Comparison of ENCODE assay signal across 8 cellular contexts in the genomic region with DNA sequence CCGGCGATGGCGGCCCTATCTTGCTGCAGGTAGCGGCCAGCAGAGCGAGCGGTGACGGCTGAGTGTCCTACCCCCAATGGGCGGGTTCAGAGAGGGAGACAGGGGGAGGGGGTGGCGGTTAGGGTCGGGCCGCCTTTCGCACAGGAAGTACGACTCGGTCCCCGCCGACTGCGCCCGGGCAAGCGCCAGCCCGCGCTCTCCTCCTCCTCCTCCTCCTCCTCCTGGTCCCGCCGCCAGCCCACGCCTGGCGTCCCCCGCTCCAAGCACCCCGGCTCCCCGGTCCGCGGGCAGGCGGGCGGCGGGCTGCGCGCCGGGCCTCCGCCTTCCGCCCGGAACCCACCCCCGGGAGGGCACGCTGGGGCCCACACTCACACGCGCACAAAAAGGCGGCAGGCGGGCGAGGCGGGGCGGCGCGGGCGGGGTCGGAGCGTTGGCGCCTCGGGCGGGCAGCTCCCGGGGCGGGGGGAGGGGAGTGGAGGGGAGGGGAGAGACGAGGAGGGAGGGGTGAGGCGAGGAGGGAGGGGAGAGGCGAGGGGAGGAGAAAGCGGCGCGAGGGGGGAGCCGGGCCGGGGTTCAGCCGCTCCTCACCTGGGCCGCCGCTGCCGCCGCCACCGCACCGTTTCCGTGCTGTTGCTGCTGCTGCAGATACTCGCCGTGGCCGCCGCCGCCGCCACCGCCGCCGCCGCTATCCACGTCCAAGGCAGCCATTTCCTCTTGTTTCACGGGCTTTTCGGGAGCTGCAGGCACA. TPM values are rescaled to one million over a fixed set of nuclear protein-coding genes. Genes with fewer than 3 reads are reported as not detected.
DNase-seq lines count a peak whose midpoint lies in the region; ATAC-seq and TF ChIP-seq lines count a peak whose summit lies in the region.

No MANE protein-coding gene starts in this region.

- H3K9me3 Mint-ChIP-seq in activated naive CD4-positive, alpha-beta T cell treated with anti-CD3 and anti-CD28 coated beads, Interleukin-2, amount 50 U/mL, for 72 hours, result no peaks in the 10 kb centered on the region
- H3K9me3 Mint-ChIP-seq in glutamatergic neuron (ENCODE audit: unreplicated experiment), result peaks cover 17% of the 10 kb centered on the region

- no peaks in the 10 kb centered on the region for H3K9me2 ChIP-seq in SK-N-SH

- POLR2A ChIA-PET in HEK293 (lab: Yijun Ruan, JAX) (interaction anchor here (0.5 to 0.6 kb wide), 7 partner anchors 54 to 1291 kb away, joined by 3 to 6 read pairs (median 3); no protein-coding TSS in a partner anchor), SK-N-SH (lab: Yijun Ruan, JAX) (interaction anchor here (0.5 to 0.8 kb wide), 2 partner anchors 61 to 1399 kb away, joined by 3 read pairs; no protein-coding TSS in a partner anchor)

- H3K9me3 ChIP-seq in HEK293 (ENCODE audit: control insufficient read depth, insufficient read depth, low read depth, low read length) (no peaks in the 10 kb centered on the region), SK-N-SH (peaks cover 10% of the 10 kb centered on the region; the same call in 1 of the 2 replicates), ovary (no peaks in the 10 kb centered on the region), thymus (ENCODE audit: control insufficient read depth) (no peaks in the 10 kb centered on the region)

- TF ChIP-seq RAD21 in SK-N-SH (IDR thresholded peaks at IDR 0.05; ENCODE audit: low read length), result no peak

- CTCF ChIA-PET in HEK293 (lab: Yijun Ruan, JAX) (no interaction called here), SK-N-SH (lab: Yijun Ruan, JAX) (no interaction called here)

- H3K4me2 ChIP-seq in SK-N-SH, result peak overlapping the region; percentile 48; the same call in 1 of the 2 replicates

- peaks cover 14% of the 10 kb centered on the region for H3K27me3 Mint-ChIP-seq in glutamatergic neuron (ENCODE audit: unreplicated experiment)

- H3K27me3 ChIP-seq in SK-N-SH (ENCODE audit: insufficient read depth), result no peaks in the 10 kb centered on the region
- H3K27me3 ChIP-seq in ovary, result no peaks in the 10 kb centered on the region
- no peaks in the 10 kb centered on the region for H3K27me3 ChIP-seq in thymus (ENCODE audit: control insufficient read depth, insufficient read depth)

- H3K4me1 ChIP-seq in HEK293 (ENCODE audit: control insufficient read depth, insufficient read depth, low read length), result peaks cover 4% of the 10 kb centered on the region; the same call in 1 of the 2 replicates
- H3K4me1 ChIP-seq in SK-N-SH (ENCODE audit: control insufficient read depth in 1 of 2, insufficient read depth in 2 of 2, low read depth in 1 of 2, low read length in 1 of 2), result peaks cover 6 to 10% of the 10 kb centered on the region in 2 experiments; a peak in 2 of 4 replicates
- H3K4me1 ChIP-seq in ovary (ENCODE audit: insufficient read depth), result peaks cover 7% of the 10 kb centered on the region
- no peaks in the 10 kb centered on the region for H3K4me1 ChIP-seq in thymus (ENCODE audit: control insufficient read depth, insufficient read depth, low read length)

- peak; percentile 67 to 74 for ATAC-seq in activated naive CD4-positive, alpha-beta T cell treated with anti-CD3 and anti-CD28 coated beads, Interleukin-2, amount 50 U/mL, for 72 hours

- no peak for TF ChIP-seq CTCF in HEK293 (tag by site-specific recombination; IDR thresholded peaks at IDR 0.05)
- TF ChIP-seq CTCF in SK-N-SH (IDR thresholded peaks at IDR 0.05), result no peak
- TF ChIP-seq CTCF in glutamatergic neuron (IDR thresholded peaks at IDR 0.05; ENCODE audit: partially characterized antibody, unreplicated experiment), result no peak
- TF ChIP-seq CTCF in ovary (IDR thresholded peaks at IDR 0.05), result no peak

- peaks cover 28% of the 10 kb centered on the region for H4K20me1 ChIP-seq in SK-N-SH (ENCODE audit: insufficient read depth)

- peak; percentile 28 for TF ChIP-seq POLR2A in ovary (IDR thresholded peaks at IDR 0.05)

- H3K27ac ChIP-seq in HEK293 (ENCODE audit: extremely low read depth, low read depth, low read length) (peak overlapping the region; percentile 99), SK-N-SH (ENCODE audit: low read depth in 2 of 2, low read length in 1 of 2) (peak overlapping the region; percentile 95 to 100), ovary (peak overlapping the region; percentile 100), thymus (ENCODE audit: low read depth) (peak overlapping the region; percentile 100)

- H3K4me3 ChIP-seq in HEK293 (ENCODE audit: low read depth, low read length) (peak overlapping the region; percentile 94), SK-N-SH (ENCODE audit: low read depth in 2 of 2, low read length in 1 of 2) (peak overlapping the region; percentile 65 to 91), ovary (peak overlapping the region; percentile 95), thymus (ENCODE audit: low read length) (peak overlapping the region; percentile 78)

- H3F3A ChIP-seq in SK-N-SH (replicated peaks; ENCODE audit: insufficient read depth), result peaks cover 30% of the 10 kb centered on the region

- TF ChIP-seq EP300 in SK-N-SH (IDR thresholded peaks at IDR 0.05; ENCODE audit: borderline replicate concordance in 1 of 2, low read depth in 1 of 2, low read length in 1 of 2), result no peak
- TF ChIP-seq EP300 in ovary (IDR thresholded peaks at IDR 0.05), result no peak

- peak overlapping the region in 1 of 2 donors; percentile 100 for H3K27ac Mint-ChIP-seq in activated naive CD4-positive, alpha-beta T cell treated with anti-CD3 and anti-CD28 coated beads, Interleukin-2, amount 50 U/mL, for 72 hours
- H3K27ac Mint-ChIP-seq in glutamatergic neuron (ENCODE audit: unreplicated experiment), result no peak overlapping the region

- H2AFZ ChIP-seq in SK-N-SH (ENCODE audit: low read depth), result no peak overlapping the region

- intact Hi-C loops in ovary (cut with DNase I), result loop anchor here in 3 of 4 donors (2.0 to 10.0 kb wide), 3 partner anchors 49 to 63 kb away; no protein-coding TSS in a partner anchor

- H3K4me1 Mint-ChIP-seq in glutamatergic neuron (ENCODE audit: low read depth, unreplicated experiment), result peaks cover 21% of the 10 kb centered on the region

- DNase-seq in GM03348 (ENCODE audit: low spot score), result peak; percentile 91
- DNase-seq in MV-4-11 (lab: John Stamatoyannopoulos, UW), result peak; percentile 76
- peak; percentile 90 for DNase-seq in SK-N-SH
- peak; percentile 89 to 91 for DNase-seq in activated naive CD4-positive, alpha-beta T cell treated with anti-CD3 and anti-CD28 coated beads, Interleukin-2, amount 50 U/mL, for 72 hours (ENCODE audit: low spot score in 2 of 2)
- DNase-seq in glutamatergic neuron, result peak; percentile 92
- DNase-seq in ovary, result peak; percentile 90 to 94 (median 91)

- WGBS in SK-N-SH (ENCODE audit: low lambda C conversion rate), result under 1% methylated on average over 59 of the region's 87 CpGs
- 0 to 1% (median 0%) methylated on average over 46 to 85 of the region's 87 CpGs for WGBS in ovary, 3 donors
- WGBS in thymus, result under 1% methylated on average over 87 of the region's 87 CpGs

- peak overlapping the region; percentile 46 for H3K4me3 Mint-ChIP-seq in glutamatergic neuron (ENCODE audit: unreplicated experiment)

- peaks cover 36 to 49% of the 10 kb centered on the region in 2 donors for H3K36me3 Mint-ChIP-seq in activated naive CD4-positive, alpha-beta T cell treated with anti-CD3 and anti-CD28 coated beads, Interleukin-2, amount 50 U/mL, for 72 hours
- no peaks in the 10 kb centered on the region for H3K36me3 Mint-ChIP-seq in glutamatergic neuron (ENCODE audit: unreplicated experiment)

- peaks cover 61% of the 10 kb centered on the region for H3K79me2 ChIP-seq in SK-N-SH (ENCODE audit: insufficient read depth)

- peak overlapping the region; percentile 99; the same call in 1 of the 2 replicates for H3K9ac ChIP-seq in SK-N-SH

- H3K36me3 ChIP-seq in HEK293 (ENCODE audit: control insufficient read depth in 2 of 2, insufficient read depth in 1 of 2, low read length in 2 of 2) (peaks cover 0 to 12% of the 10 kb centered on the region in 2 experiments; a peak in 2 of 3 replicates), SK-N-SH (replicated peaks in 1 of 2; ENCODE audit: control insufficient read depth in 1 of 2, insufficient read depth in 2 of 2, low read length in 1 of 2) (peaks cover 16 to 32% of the 10 kb centered on the region in 2 experiments), ovary (no peaks in the 10 kb centered on the region), thymus (ENCODE audit: control insufficient read depth, insufficient read depth) (no peaks in the 10 kb centered on the region)

TF ChIP-seq in HEK293, 187 proteins besides CTCF, POLR2A, EP300 and RAD21 (continues in another document):
- TF ChIP-seq ZNF624 (tag by site-specific recombination; IDR thresholded peaks at IDR 0.05) (no peak), ZNF266 (tag by site-specific recombination; IDR thresholded peaks at IDR 0.05; ENCODE audit: low read depth) (no peak), ZNF16 (tag by site-specific recombination; IDR thresholded peaks at IDR 0.05; ENCODE audit: low read depth) (no peak), ZSCAN30 (tag by site-specific recombination; IDR thresholded peaks at IDR 0.05) (peak; percentile 76), ZFP41 (tag by site-specific recombination; IDR thresholded peaks at IDR 0.05; ENCODE audit: borderline replicate concordance) (no peak), ZBTB1 (tag by site-specific recombination; IDR thresholded peaks at IDR 0.05) (no peak), SP7 (tag by site-specific recombination; IDR thresholded peaks at IDR 0.05) (peak; percentile 40; the same call in 1 of the 2 replicates)

RNA-seq across cellular contexts. Expression of a gene that starts 1.2 kb away (rescaled TPM):
- polyA plus RNA-seq in SK-N-SH (2012; rRNA removed) (23.1 and 28.9 TPM in 2 replicates), ovary (10 to 100 TPM; 35.4 to 42.0 TPM), thymus (43.7 TPM)
- polyA plus RNA-seq in SK-N-SH (2012; cell fraction: cytosol; rRNA removed), result 25.0 and 30.2 TPM in 2 replicates
- 12.7 and 27.2 TPM in 2 replicates for polyA plus RNA-seq in SK-N-SH (2012; cell fraction: nucleus; rRNA removed)
- total RNA-seq in activated naive CD4-positive, alpha-beta T cell treated with anti-CD3 and anti-CD28 coated beads, Interleukin-2, amount 50 U/mL, for 72 hours, result 100 to 1,000 TPM in 1 of 2 donors, 10 to 100 TPM in 1; 79.1 to 161 TPM
- total RNA-seq in glutamatergic neuron (ENCODE audit: unreplicated experiment) (79.9 TPM), ovary (100 to 1,000 TPM in 3 of 7 donors, 10 to 100 TPM in 4; 71.1 to 131 (median 97.3) TPM)

Comparison
In these comparisons a context has a peak if more than half of its experiments do, and no peak if none do; other contexts are left out.
1. Peak in every context shown above with its lines: DNase-seq, ATAC-seq, H3K4me3 ChIP-seq and H3K27ac ChIP-seq.